Comparison of ENCODE assay signal across 8 cellular contexts in genomic region chr4:67746797-67747495, GRCh38. TPM values are rescaled to one million over a fixed set of nuclear protein-coding genes. Genes with fewer than 3 reads are reported as not detected.
DNase-seq lines count a peak whose midpoint lies in the region; ATAC-seq and TF ChIP-seq lines count a peak whose summit lies in the region.
"Had no signal": no experiment of that assay in that cellular context is flagged by ENCODE, and none has a peak within 500 bp of the region (broad histone marks: within the 10 kb centered on the region; RNA-seq: fewer than 3 reads in every experiment).

No MANE protein-coding gene starts in this region.

- no peaks in the 10 kb centered on the region for H3K36me3 ChIP-seq in MM.1S (replicated peaks; ENCODE audit: insufficient read depth, low read length)
- H3K36me3 ChIP-seq in lower lobe of right lung: no peaks in the 10 kb centered on the region
- H3K36me3 ChIP-seq in aorta (ENCODE audit: control insufficient read depth in 1 of 2, insufficient read depth in 2 of 2, low read length in 1 of 2): no peaks in the 10 kb centered on the region

- no peak overlapping the region for H3K4me2 ChIP-seq in MM.1S (ENCODE audit: low read depth, low read length)

- H3K27me3 ChIP-seq in MM.1S (replicated peaks; ENCODE audit: insufficient read depth, low read length) (no peaks in the 10 kb centered on the region), lower lobe of right lung (ENCODE audit: low read depth) (no peaks in the 10 kb centered on the region), aorta (ENCODE audit: control insufficient read depth in 1 of 2, insufficient read depth in 2 of 2, low read length in 1 of 2) (no peaks in the 10 kb centered on the region)

- H3K9me3 ChIP-seq in MM.1S (replicated peaks; ENCODE audit: insufficient read depth, low read length): no peaks in the 10 kb centered on the region
- no peaks in the 10 kb centered on the region for H3K9me3 ChIP-seq in lower lobe of right lung
- H3K9me3 ChIP-seq in aorta (ENCODE audit: control insufficient read depth, low read length): no peaks in the 10 kb centered on the region

- ATAC-seq in GM18870 (IDR thresholded peaks at IDR 0.05; ENCODE audit: unreplicated experiment) (peak; percentile 48), lower lobe of right lung (no peak), aorta (ENCODE audit: low FRiP score) (no peak)

- H4K20me1 ChIP-seq in MM.1S (ENCODE audit: insufficient read depth, low read length): no peaks in the 10 kb centered on the region

- DNase-seq in Caki2 (ENCODE audit: low read depth): peak; percentile 25
- peak; percentile 48 for DNase-seq in MM.1S
- DNase-seq in astrocyte of the spinal cord (ENCODE audit: low read depth, low spot score): peak; percentile 71
- no peak for DNase-seq in lower lobe of right lung
- DNase-seq in aorta: no peak
- DNase-seq in stimulated activated CD4-positive, alpha-beta T cell treated with anti-CD3 and anti-CD28 coated beads, Interleukin-4, amount 100 ng/mL, for 24 hours: no peak

- H3K27ac ChIP-seq in MM.1S (ENCODE audit: low read length) (no peak overlapping the region), lower lobe of right lung (no peak overlapping the region), aorta (ENCODE audit: low read depth in 1 of 2, low read length in 2 of 2) (no peak overlapping the region)

- H3K4me3 ChIP-seq in MM.1S (ENCODE audit: low read length): no peak overlapping the region
- no peak overlapping the region for H3K4me3 ChIP-seq in astrocyte of the spinal cord (ENCODE audit: low read depth, low read length)
- H3K4me3 ChIP-seq in lower lobe of right lung: no peak overlapping the region
- H3K4me3 ChIP-seq in aorta (ENCODE audit: low read length in 2 of 2): no peak overlapping the region

- 0 out of 2 replicates have a peak overlapping the region, but pooled peaks have one; percentile 6 for H2AFZ ChIP-seq in MM.1S (ENCODE audit: low read length)

- H3K9ac ChIP-seq in MM.1S (ENCODE audit: low read length): no peak overlapping the region

- in situ Hi-C loops in Caki2 (cut with HindIII; ENCODE audit: low pct_unique_long_range_greater_than_20kb, low sequenced_read_pairs) (no loop called here), astrocyte of the spinal cord (cut with HindIII; ENCODE audit: low sequenced_read_pairs) (no loop called here)

- intact Hi-C loops in lower lobe of right lung (cut with DNase I) (no loop called here), aorta (cut with DNase I) (no loop called here)

- no peaks in the 10 kb centered on the region for H3F3A ChIP-seq in MM.1S (ENCODE audit: insufficient read depth, low read length)

- H3K4me1 ChIP-seq in MM.1S (ENCODE audit: low read length) (peaks cover 6% of the 10 kb centered on the region; the same call in 1 of the 2 replicates), lower lobe of right lung (no peaks in the 10 kb centered on the region), aorta (ENCODE audit: control insufficient read depth in 1 of 2, insufficient read depth in 2 of 2, low read length in 2 of 2) (peaks cover 0 to 3% of the 10 kb centered on the region in 2 donors)

- TF ChIP-seq CTCF in MM.1S (IDR thresholded peaks at IDR 0.05; ENCODE audit: low read length) (peak; percentile 55), astrocyte of the spinal cord (IDR thresholded peaks at IDR 0.05; ENCODE audit: low read depth, low read length) (peak; percentile 42), lower lobe of right lung (IDR thresholded peaks at IDR 0.05) (peak; percentile 66)

- H3K9me2 ChIP-seq in MM.1S (replicated peaks; ENCODE audit: insufficient read depth, low read length): no peaks in the 10 kb centered on the region

- 28 to 30% methylated on average over 5 of the region's 5 CpGs for WGBS in aorta, 2 donors

- H3K79me2 ChIP-seq in MM.1S (ENCODE audit: low read length): no peaks in the 10 kb centered on the region

RNA-seq across cellular contexts. Expression of gene GNRHR, which starts 7.2 kb away (rescaled TPM):
- not detected in 2 replicates for total RNA-seq in Caki2 (2014; rRNA removed; shearing (Covaris generic); ENCODE audit: low replicate concordance)
- not detected for total RNA-seq in lower lobe of right lung
- total RNA-seq in aorta: not detected
- polyA plus RNA-seq in aorta: not detected
- total RNA-seq: T-helper 1 cell treated with Interleukin-12 subunit alpha and Interleukin-12 subunit beta and Interleukin-4 antibody, amounts not matched to agents 30 ng/mL and 1 ng/mL, for 36 hours had no signal

RNA-seq across cellular contexts. Expression of gene UBA6, which starts 46.0 kb away (rescaled TPM):
- total RNA-seq in Caki2 (2014; rRNA removed; shearing (Covaris generic); ENCODE audit: low replicate concordance): 71.4 and 123 TPM in 2 replicates
- 54.4 TPM for total RNA-seq in lower lobe of right lung
- 10 to 100 TPM; 43.4 to 63.2 TPM for total RNA-seq in aorta
- 10 to 100 TPM in 1 of 2 donors, 1 to 10 TPM in 1; 9.4 to 11.2 TPM for polyA plus RNA-seq in aorta

Comparison
In these comparisons a context has a peak if more than half of its experiments do, and no peak if none do; other contexts are left out.
1. DNase-seq: peak in Caki2 (single experiment), MM.1S (single experiment) and astrocyte of the spinal cord (single experiment); none in lower lobe of right lung (single experiment), aorta (0 of 2) and stimulated activated CD4-positive, alpha-beta T cell treated with anti-CD3 and anti-CD28 coated beads, Interleukin-4, amount 100 ng/mL, for 24 hours (single experiment).
2. Peak in every context shown above with its lines, with median percentiles within 50 percentile points of each other: CTCF ChIP-seq.